1 cellular context compared by ENCODE assay signal in the genomic region with DNA sequence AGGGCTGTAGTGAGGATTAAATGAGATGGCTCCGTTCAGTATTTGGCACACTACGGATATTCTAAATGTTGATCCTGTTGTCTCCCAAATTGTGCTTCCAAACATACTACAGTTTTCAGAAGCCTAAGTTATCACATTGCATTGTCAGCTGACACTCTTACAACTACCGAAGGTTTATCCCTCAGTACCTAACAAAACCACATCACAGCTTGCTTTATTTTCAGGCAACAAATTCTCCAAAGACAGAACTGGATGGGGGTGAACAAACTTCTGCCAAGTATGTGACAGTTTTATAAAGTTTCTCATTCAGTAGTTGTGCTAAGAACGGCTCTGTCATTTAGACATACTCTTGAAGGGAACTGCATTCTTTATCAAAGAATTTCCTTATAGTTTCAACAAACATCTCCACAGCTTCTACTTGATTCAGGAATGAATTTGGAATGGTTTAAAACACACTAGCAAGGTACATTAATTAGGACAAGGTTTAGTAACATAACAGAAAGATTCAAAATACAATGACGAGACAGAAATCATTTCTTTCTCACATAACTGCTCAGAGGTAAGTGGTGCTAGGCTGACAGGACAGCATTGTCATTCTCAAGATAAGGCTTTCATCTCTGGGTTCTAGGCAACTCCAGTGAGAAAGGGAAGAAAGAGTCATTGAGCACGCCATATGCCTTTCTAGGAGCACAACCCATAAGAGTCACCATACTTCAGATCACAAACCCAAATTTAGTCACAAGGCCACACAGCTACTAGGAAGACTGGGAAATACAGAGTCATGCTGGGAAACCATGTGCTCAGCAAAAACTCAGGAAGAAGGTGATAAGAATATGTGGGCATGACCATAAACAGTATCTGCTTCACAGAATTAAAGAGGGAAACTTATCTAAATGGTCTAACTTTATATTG.
TF ChIP-seq lines count a peak whose summit lies in the region.

No MANE protein-coding gene starts in this region.

TF ChIP-seq in HCT116, 20 proteins besides CTCF, POLR2A, EP300 and RAD21 (continued from another document):
- TF ChIP-seq, protein P1, sequence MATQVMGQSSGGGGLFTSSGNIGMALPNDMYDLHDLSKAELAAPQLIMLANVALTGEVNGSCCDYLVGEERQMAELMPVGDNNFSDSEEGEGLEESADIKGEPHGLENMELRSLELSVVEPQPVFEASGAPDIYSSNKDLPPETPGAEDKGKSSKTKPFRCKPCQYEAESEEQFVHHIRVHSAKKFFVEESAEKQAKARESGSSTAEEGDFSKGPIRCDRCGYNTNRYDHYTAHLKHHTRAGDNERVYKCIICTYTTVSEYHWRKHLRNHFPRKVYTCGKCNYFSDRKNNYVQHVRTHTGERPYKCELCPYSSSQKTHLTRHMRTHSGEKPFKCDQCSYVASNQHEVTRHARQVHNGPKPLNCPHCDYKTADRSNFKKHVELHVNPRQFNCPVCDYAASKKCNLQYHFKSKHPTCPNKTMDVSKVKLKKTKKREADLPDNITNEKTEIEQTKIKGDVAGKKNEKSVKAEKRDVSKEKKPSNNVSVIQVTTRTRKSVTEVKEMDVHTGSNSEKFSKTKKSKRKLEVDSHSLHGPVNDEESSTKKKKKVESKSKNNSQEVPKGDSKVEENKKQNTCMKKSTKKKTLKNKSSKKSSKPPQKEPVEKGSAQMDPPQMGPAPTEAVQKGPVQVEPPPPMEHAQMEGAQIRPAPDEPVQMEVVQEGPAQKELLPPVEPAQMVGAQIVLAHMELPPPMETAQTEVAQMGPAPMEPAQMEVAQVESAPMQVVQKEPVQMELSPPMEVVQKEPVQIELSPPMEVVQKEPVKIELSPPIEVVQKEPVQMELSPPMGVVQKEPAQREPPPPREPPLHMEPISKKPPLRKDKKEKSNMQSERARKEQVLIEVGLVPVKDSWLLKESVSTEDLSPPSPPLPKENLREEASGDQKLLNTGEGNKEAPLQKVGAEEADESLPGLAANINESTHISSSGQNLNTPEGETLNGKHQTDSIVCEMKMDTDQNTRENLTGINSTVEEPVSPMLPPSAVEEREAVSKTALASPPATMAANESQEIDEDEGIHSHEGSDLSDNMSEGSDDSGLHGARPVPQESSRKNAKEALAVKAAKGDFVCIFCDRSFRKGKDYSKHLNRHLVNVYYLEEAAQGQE (IDR thresholded peaks at IDR 0.05; ENCODE audit: low read depth): no peak
- no peak for TF ChIP-seq FOSL1 (IDR thresholded peaks at IDR 0.05; ENCODE audit: low read depth)
- TF ChIP-seq EZH2phosphoT487 (IDR thresholded peaks at IDR 0.05; ENCODE audit: borderline replicate concordance): no peak
- TF ChIP-seq SP1 (IDR thresholded peaks at IDR 0.05; ENCODE audit: low read depth): no peak
TF ChIP-seq in HCT116: peak in this region for 0.
